Comparison of ENCODE assay signal across 8 cellular contexts in the genomic region with DNA sequence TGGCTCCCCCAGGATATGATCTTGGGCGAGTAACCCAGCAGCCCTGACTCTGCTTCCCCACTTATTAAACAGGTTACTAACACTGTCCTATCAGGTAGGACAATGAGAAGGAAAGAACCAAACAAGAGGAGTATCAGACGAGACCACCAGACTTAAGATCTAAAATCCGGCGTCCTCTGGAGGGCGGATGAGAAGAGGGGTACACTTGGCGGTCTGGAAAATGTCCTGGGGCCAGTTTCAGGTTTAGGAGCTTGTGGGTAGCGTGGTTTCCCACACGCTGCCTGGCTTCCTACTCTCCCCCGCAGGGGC. TPM values are rescaled to one million over a fixed set of nuclear protein-coding genes. Genes with fewer than 3 reads are reported as not detected.
DNase-seq lines count a peak whose midpoint lies in the region; ATAC-seq and TF ChIP-seq lines count a peak whose summit lies in the region.

No MANE protein-coding gene starts in this region.

- H4K20me1 ChIP-seq in OCI-LY7 (ENCODE audit: insufficient read depth, low read length) = no peaks in the 10 kb centered on the region

- intact Hi-C loops in OCI-LY7 (cut with micrococcal nuclease; ENCODE audit: unreplicated experiment) (no loop called here), prostate gland (cut with DNase I) (no loop called here), left colon (cut with DNase I, micrococcal nuclease) (no loop called here)

- POLR2A ChIA-PET in OCI-LY7 (lab: Charles Lee) = no interaction called here

- CTCF ChIA-PET in OCI-LY7 (lab: Charles Lee; ENCODE audit: unreplicated experiment) = no interaction called here

- H3K9me2 ChIP-seq in OCI-LY7 (ENCODE audit: insufficient read depth, low read length) = no peaks in the 10 kb centered on the region

- H3K36me3 ChIP-seq in OCI-LY7 (ENCODE audit: insufficient read depth, low read length) (no peaks in the 10 kb centered on the region), esophagus (ENCODE audit: control insufficient read depth in 2 of 2, insufficient read depth in 2 of 2, low read length in 1 of 2) (peaks cover 15 to 19% of the 10 kb centered on the region in 2 donors), prostate gland (peaks cover 7 to 29% of the 10 kb centered on the region in 2 donors)

- DNase-seq in GM12864 (ENCODE audit: low read depth) (no peak), OCI-LY7 (ENCODE audit: low spot score) (no peak), prostate gland (ENCODE audit: low spot score) (no peak), NCI-H510A treated with DMSO at 0.1 percent for 48 hours (lab: John Stamatoyannopoulos, UW) (no peak), left colon (no peak)

- WGBS in esophagus, 2 donors = 30 to 47% methylated on average over 9 of the region's 9 CpGs
- 38% methylated on average over 9 of the region's 9 CpGs for WGBS in prostate gland

- no peaks in the 10 kb centered on the region for H3K79me2 ChIP-seq in OCI-LY7 (ENCODE audit: insufficient read depth, low read depth, low read length)

- H3K4me1 ChIP-seq in OCI-LY7 (ENCODE audit: insufficient read depth, low read length, poor library complexity, severe bottlenecking) = no peaks in the 10 kb centered on the region
- H3K4me1 ChIP-seq in esophagus (ENCODE audit: control insufficient read depth in 2 of 2, insufficient read depth in 2 of 2, low read length in 1 of 2) = no peaks in the 10 kb centered on the region
- H3K4me1 ChIP-seq in prostate gland (replicated peaks) = no peaks in the 10 kb centered on the region

- ATAC-seq in left colon (no peak), GM19023 (IDR thresholded peaks at IDR 0.05; ENCODE audit: unreplicated experiment) (no peak), GM21447 (IDR thresholded peaks at IDR 0.05; ENCODE audit: unreplicated experiment) (no peak)

- no peak for TF ChIP-seq POLR2A in prostate gland (IDR thresholded peaks at IDR 0.05)

- peak overlapping the region; percentile 80 for H3K4me3 ChIP-seq in GM12864 (ENCODE audit: low read depth, low read length)
- H3K4me3 ChIP-seq in OCI-LY7 (ENCODE audit: low read depth, low read length, poor library complexity, severe bottlenecking) = no peak overlapping the region
- H3K4me3 ChIP-seq in esophagus (ENCODE audit: low read depth in 1 of 2, low read length in 2 of 2) = peak overlapping the region; percentile 81 to 82
- H3K4me3 ChIP-seq in prostate gland = peak overlapping the region; percentile 92

- no peak for TF ChIP-seq CTCF in GM12864 (IDR thresholded peaks at IDR 0.05; ENCODE audit: low read depth, low read length, missing control alignments)
- no peak for TF ChIP-seq CTCF in OCI-LY7 (conservative IDR thresholded peaks at IDR 0.05; ENCODE audit: low read length)
- TF ChIP-seq CTCF in prostate gland (IDR thresholded peaks at IDR 0.05) = no peak

- no peaks in the 10 kb centered on the region for H3K27me3 ChIP-seq in esophagus (ENCODE audit: control insufficient read depth in 1 of 2, insufficient read depth in 2 of 2, low read length in 2 of 2)
- H3K27me3 ChIP-seq in prostate gland (replicated peaks; ENCODE audit: insufficient read depth) = no peaks in the 10 kb centered on the region

- H3K9me3 ChIP-seq in OCI-LY7 (ENCODE audit: low read length) = no peaks in the 10 kb centered on the region
- H3K9me3 ChIP-seq in esophagus (ENCODE audit: control insufficient read depth in 2 of 2, insufficient read depth in 1 of 2, low read depth in 1 of 2, low read length in 1 of 2) = peaks cover 11 to 15% of the 10 kb centered on the region in 2 donors
- no peaks in the 10 kb centered on the region for H3K9me3 ChIP-seq in prostate gland

- no TSS peak for BruUV-seq in OCI-LY7 (replicated peaks; lab: Mats Ljungman, UMichigan)

- H3K4me2 ChIP-seq in OCI-LY7 (ENCODE audit: low read length) = peak overlapping the region; percentile 33; the same call in 1 of the 2 replicates

- no peak overlapping the region for H2AFZ ChIP-seq in OCI-LY7 (ENCODE audit: low read length)

- H3K27ac ChIP-seq in OCI-LY7 (ENCODE audit: low read depth, low read length, poor library complexity, severe bottlenecking) = no peak overlapping the region
- peak overlapping the region in 1 of 2 donors; percentile 65 for H3K27ac ChIP-seq in esophagus (ENCODE audit: low read depth in 2 of 2, low read length in 1 of 2)
- peak overlapping the region; percentile 79 to 81 for H3K27ac ChIP-seq in prostate gland

RNA-seq across cellular contexts. Expression of gene ZNF32, which starts 0.6 kb away (rescaled TPM):
- total RNA-seq in OCI-LY7 (2014; rRNA removed; shearing (Covaris generic)) = not detected in 2 replicates
- total RNA-seq in OCI-LY7 (2022) (not detected in 2 replicates), prostate gland (10 to 100 TPM; 31.6 to 52.8 TPM), left colon (10 to 100 TPM; 10.7 to 18.1 TPM)
- polyA plus RNA-seq in esophagus = 10 to 100 TPM; 19.9 to 23.0 TPM

RNA-seq across cellular contexts. Expression of gene ZNF485, which starts 41.8 kb away (rescaled TPM):
- 2.9 and 9.9 TPM in 2 replicates for total RNA-seq in OCI-LY7 (2014; rRNA removed; shearing (Covaris generic))
- total RNA-seq in OCI-LY7 (2022) = 6.4 and 7.9 TPM in 2 replicates
- polyA plus RNA-seq in esophagus = 1 to 10 TPM; 1.8 to 2.8 TPM
- total RNA-seq in prostate gland = 10 to 100 TPM in 1 of 2 donors, 1 to 10 TPM in 1; 6.9 to 16.1 TPM
- total RNA-seq in left colon = 1 to 10 TPM; 3.4 TPM

Comparison
In these comparisons a context has a peak if more than half of its experiments do, and no peak if none do; other contexts are left out.
1. RNA of gene ZNF32, which starts 0.6 kb away (total RNA-seq): 31.6 to 52.8 TPM in prostate gland and 10.7 to 18.1 TPM in left colon; not detected in OCI-LY7; every median in the first group is over 10 times any median in the second.